17 cellular contexts compared by ENCODE assay signal in genomic region chr2:23599691-23600090, GRCh38.
DNase-seq lines count a peak whose midpoint lies in the region; ATAC-seq and TF ChIP-seq lines count a peak whose summit lies in the region.
"Had no signal": no experiment of that assay in that cellular context is flagged by ENCODE, and none has a peak within 500 bp of the region (broad histone marks: within the 10 kb centered on the region; RNA-seq: fewer than 3 reads in every experiment).

No MANE protein-coding gene starts in this region.

- H3K4me1 ChIP-seq in lower lobe of right lung: no peaks in the 10 kb centered on the region
- H3K4me1 ChIP-seq: left lung had no signal

- DNase-seq in COLO668 (lab: John Stamatoyannopoulos, UW; ENCODE audit: unreplicated experiment) (peak; percentile 73), NCI-H1417 treated with DMSO at 0.1 percent for 48 hours (lab: John Stamatoyannopoulos, UW) (peak; percentile 35), NCI-H345 treated with DMSO at 0.1 percent for 48 hours (lab: John Stamatoyannopoulos, UW; ENCODE audit: unreplicated experiment) (peak; percentile 85), lower lobe of right lung (peak; percentile 39), DMS 273 treated with DMSO at 0.1 percent for 48 hours (lab: John Stamatoyannopoulos, UW) (no peak)
- no peak for DNase-seq in activated effector memory CD4-positive, alpha-beta T cell treated with Interleukin-2 at 50 U/mL for 16 hours
- DNase-seq in activated CD4-positive, alpha-beta T cell treated with anti-CD3 and anti-CD28 coated beads, Interleukin-2, amount 10 ng/mL, durations not matched to agents 7 days and 5 days: no peak
- DNase-seq: activated CD4-positive, CD25-positive, alpha-beta regulatory T cell treated with anti-CD3 and anti-CD28 coated beads, Interleukin-2, amount 50 U/mL, for 72 hours; erythroblast; KBM-7; stimulated activated naive CD4-positive, alpha-beta T cell; T-helper 9 cell had no signal

- ATAC-seq in lower lobe of right lung (no peak), GM19397 (IDR thresholded peaks at IDR 0.05; ENCODE audit: unreplicated experiment) (no peak)
- ATAC-seq: HCT116, SK-N-SH treated with all-trans-retinoic acid at 6 μM for 48 hours had no signal

- no peak for TF ChIP-seq CTCF in lower lobe of right lung (IDR thresholded peaks at IDR 0.05)

- H3K27ac ChIP-seq in lower lobe of right lung: no peak overlapping the region
- H3K27ac ChIP-seq: left lung, right atrium auricular region had no signal

- no peaks in the 10 kb centered on the region for H3K27me3 ChIP-seq in lower lobe of right lung (ENCODE audit: low read depth)
- H3K27me3 ChIP-seq: right atrium auricular region had no signal

- no peaks in the 10 kb centered on the region for H3K9me3 Mint-ChIP-seq in activated CD4-positive, alpha-beta T cell treated with anti-CD3 and anti-CD28 coated beads, Interleukin-2, amount 10 ng/mL, durations not matched to agents 7 days and 5 days

- intact Hi-C loops in lower lobe of right lung (cut with DNase I): no loop called here

- CTCF ChIA-PET in activated CD4-positive, alpha-beta T cell treated with anti-CD3 and anti-CD28 coated beads, Interleukin-2, amount 10 ng/mL, durations not matched to agents 7 days and 5 days (lab: Charles Lee): interaction anchor here (1.0 kb wide), 1 partner anchor 14 kb away, joined by 3 read pairs; no protein-coding TSS in a partner anchor

- no peaks in the 10 kb centered on the region for H3K9me3 ChIP-seq in lower lobe of right lung
- H3K9me3 ChIP-seq: left lung, right atrium auricular region had no signal

- no peak overlapping the region for H3K27ac Mint-ChIP-seq in activated CD4-positive, alpha-beta T cell treated with anti-CD3 and anti-CD28 coated beads, Interleukin-2, amount 10 ng/mL, durations not matched to agents 7 days and 5 days

- no peaks in the 10 kb centered on the region for H3K4me1 Mint-ChIP-seq in activated CD4-positive, alpha-beta T cell treated with anti-CD3 and anti-CD28 coated beads, Interleukin-2, amount 10 ng/mL, durations not matched to agents 7 days and 5 days

- POLR2A ChIA-PET in activated CD4-positive, alpha-beta T cell treated with anti-CD3 and anti-CD28 coated beads, Interleukin-2, amount 10 ng/mL, durations not matched to agents 7 days and 5 days (lab: Charles Lee): no interaction called here

- H3K36me3 Mint-ChIP-seq in activated CD4-positive, alpha-beta T cell treated with anti-CD3 and anti-CD28 coated beads, Interleukin-2, amount 10 ng/mL, durations not matched to agents 7 days and 5 days (ENCODE audit: low read depth): no peaks in the 10 kb centered on the region

- H3K36me3 ChIP-seq in lower lobe of right lung: no peaks in the 10 kb centered on the region
- H3K36me3 ChIP-seq: left lung, right atrium auricular region had no signal

- H3K4me3 Mint-ChIP-seq in activated CD4-positive, alpha-beta T cell treated with anti-CD3 and anti-CD28 coated beads, Interleukin-2, amount 10 ng/mL, durations not matched to agents 7 days and 5 days: no peak overlapping the region

- no peak overlapping the region for H3K4me3 ChIP-seq in lower lobe of right lung
- H3K4me3 ChIP-seq: left lung, right atrium auricular region had no signal

- no peaks in the 10 kb centered on the region for H3K27me3 Mint-ChIP-seq in activated CD4-positive, alpha-beta T cell treated with anti-CD3 and anti-CD28 coated beads, Interleukin-2, amount 10 ng/mL, durations not matched to agents 7 days and 5 days

Comparison
In these comparisons a context has a peak if more than half of its experiments do, and no peak if none do; other contexts are left out.
1. DNase-seq: peak in COLO668 (single experiment), NCI-H1417 treated with DMSO at 0.1 percent for 48 hours (single experiment), NCI-H345 treated with DMSO at 0.1 percent for 48 hours (single experiment) and lower lobe of right lung (single experiment); none in activated effector memory CD4-positive, alpha-beta T cell treated with Interleukin-2 at 50 U/mL for 16 hours (single experiment), DMS 273 treated with DMSO at 0.1 percent for 48 hours (single experiment) and activated CD4-positive, alpha-beta T cell treated with anti-CD3 and anti-CD28 coated beads, Interleukin-2, amount 10 ng/mL, durations not matched to agents 7 days and 5 days (single experiment).